Comparison of ENCODE assay signal across 19 cellular contexts in the genomic region with DNA sequence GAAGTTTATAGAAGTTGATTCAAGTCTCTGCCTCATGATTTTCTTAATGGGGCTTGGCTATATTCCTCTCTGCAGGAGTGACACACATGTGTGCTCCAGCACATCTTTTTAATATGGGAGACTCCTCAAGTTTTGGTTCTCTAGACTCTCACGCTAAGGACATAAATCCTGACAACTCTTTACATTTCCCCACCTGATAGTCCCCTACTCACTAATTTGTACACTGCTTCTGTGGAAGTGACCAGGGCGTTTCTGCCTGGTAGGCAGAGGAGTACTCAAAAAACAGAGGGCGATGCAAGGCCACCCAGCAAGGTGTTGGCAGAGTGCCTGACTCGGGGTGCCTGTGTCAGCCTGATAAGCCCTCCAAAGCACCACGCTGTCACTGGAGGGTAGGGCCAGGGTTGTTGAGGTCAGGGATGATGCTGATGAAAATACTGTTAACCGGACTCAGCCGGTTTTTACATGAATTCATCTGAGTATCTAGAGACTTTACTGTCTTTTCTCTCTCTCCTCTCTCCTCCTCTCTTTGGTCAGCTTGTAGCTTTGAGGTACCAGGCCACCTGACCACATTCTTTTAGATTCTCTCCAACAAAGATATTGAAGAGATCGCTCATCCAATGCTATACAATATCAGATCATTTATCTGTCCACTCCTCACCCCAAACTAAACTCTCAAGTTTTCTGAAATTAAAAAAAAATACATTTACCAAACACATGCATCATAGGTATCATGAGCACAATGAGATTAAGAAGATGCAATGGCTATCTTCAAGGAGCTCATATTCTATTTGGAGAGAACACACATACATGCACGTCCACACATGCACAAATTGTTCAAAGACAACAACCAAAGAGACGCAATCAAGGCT.
DNase-seq lines count a peak whose midpoint lies in the region; ATAC-seq and TF ChIP-seq lines count a peak whose summit lies in the region.
"Had no signal": no experiment of that assay in that cellular context is flagged by ENCODE, and none has a peak within 500 bp of the region (broad histone marks: within the 10 kb centered on the region; RNA-seq: fewer than 3 reads in every experiment).

No MANE protein-coding gene starts in this region.

- H3K9me3 ChIP-seq in mucosa of descending colon (no peaks in the 10 kb centered on the region), transverse colon (no peaks in the 10 kb centered on the region), mammary epithelial cell (replicated peaks; ENCODE audit: insufficient read depth, low read length) (no peaks in the 10 kb centered on the region)
- H3K9me3 ChIP-seq: MG63, tibial nerve had no signal

- DNase-seq in DMS 273 (lab: John Stamatoyannopoulos, UW; ENCODE audit: unreplicated experiment), result peak; percentile 28
- no peak for DNase-seq in DMS 273 treated with DMSO at 0.1 percent for 48 hours (lab: John Stamatoyannopoulos, UW)
- DNase-seq in dermis microvascular lymphatic vessel endothelial cell (ENCODE audit: low read depth in 2 of 2), result peak; percentile 24 to 28
- peak in 2 of 3 donors; percentile 34 to 57 for DNase-seq in mucosa of descending colon
- peak; percentile 28 for DNase-seq in transverse colon
- no peak for DNase-seq in activated naive CD4-positive, alpha-beta T cell treated with anti-CD3 and anti-CD28 coated beads, Interleukin-2, amount 50 U/mL, for 72 hours (ENCODE audit: low spot score in 2 of 2)
- DNase-seq in mammary epithelial cell, result no peak
- DNase-seq: 8988T; activated CD8-positive, alpha-beta memory T cell treated with anti-CD3 and anti-CD28 coated beads, Interleukin-2, amount 10 ng/mL, durations not matched to agents 7 days and 5 days; activated gamma-delta T cell treated with Interleukin-2 at 50 U/mL for 16 hours; brain microvascular endothelial cell; effector memory CD8-positive, alpha-beta T cell; foreskin keratinocyte; immature natural killer cell; MG63; NCI-H2081 had no signal

- H3K36me3 ChIP-seq in mucosa of descending colon (ENCODE audit: low read depth) (no peaks in the 10 kb centered on the region), transverse colon (no peaks in the 10 kb centered on the region), mammary epithelial cell (ENCODE audit: insufficient read depth, low read length) (no peaks in the 10 kb centered on the region)
- H3K36me3 ChIP-seq: brain microvascular endothelial cell, MG63, tibial nerve had no signal

- intact Hi-C loops in mucosa of descending colon (cut with DNase I, micrococcal nuclease) (no loop called here), transverse colon (cut with DNase I; ENCODE audit: low total_unique reads) (loop anchor here (10.0 kb wide), 1 partner anchor 66 kb away; no protein-coding TSS in a partner anchor), mammary epithelial cell (cut with micrococcal nuclease) (no loop called here)

- no peak for TF ChIP-seq CTCF in mucosa of descending colon (IDR thresholded peaks at IDR 0.05)
- TF ChIP-seq CTCF in transverse colon (IDR thresholded peaks at IDR 0.05), result no peak
- TF ChIP-seq CTCF in mammary epithelial cell (conservative IDR thresholded peaks at IDR 0.05 in 1 of 2, IDR thresholded peaks at IDR 0.05 in 1 of 2; ENCODE audit: extremely low read depth in 1 of 2, insufficient read depth in 1 of 2, low read depth in 1 of 2, low read length in 2 of 2), result no peak

- H3K27me3 ChIP-seq in transverse colon, result no peaks in the 10 kb centered on the region
- no peaks in the 10 kb centered on the region for H3K27me3 ChIP-seq in mammary epithelial cell (ENCODE audit: insufficient read depth, low read length)
- H3K27me3 ChIP-seq: brain microvascular endothelial cell, foreskin keratinocyte, MG63, tibial nerve had no signal

- ATAC-seq in mucosa of descending colon, result no peak
- ATAC-seq in activated naive CD4-positive, alpha-beta T cell treated with anti-CD3 and anti-CD28 coated beads, Interleukin-2, amount 50 U/mL, for 72 hours, result no peak
- ATAC-seq in HG02885 (IDR thresholded peaks at IDR 0.05; ENCODE audit: poor library complexity, unreplicated experiment), result no peak
- ATAC-seq: activated CD8-positive, alpha-beta memory T cell treated with anti-CD3 and anti-CD28 coated beads, Interleukin-2, amount 10 ng/mL, durations not matched to agents 7 days and 5 days; effector memory CD8-positive, alpha-beta T cell; foreskin keratinocyte; WTC11 had no signal

- H3K4me3 ChIP-seq in mucosa of descending colon, result no peak overlapping the region
- no peak overlapping the region for H3K4me3 ChIP-seq in transverse colon
- H3K4me3 ChIP-seq in mammary epithelial cell (replicated peaks in 1 of 3; ENCODE audit: insufficient read depth in 1 of 3, low read depth in 2 of 3, low read length in 3 of 3), result no peak overlapping the region
- H3K4me3 ChIP-seq: MG63, tibial nerve had no signal

- no peak overlapping the region for H3K9ac ChIP-seq in mammary epithelial cell (ENCODE audit: insufficient read depth, low read length)

- no peaks in the 10 kb centered on the region for H3K36me3 Mint-ChIP-seq in activated naive CD4-positive, alpha-beta T cell treated with anti-CD3 and anti-CD28 coated beads, Interleukin-2, amount 50 U/mL, for 72 hours
- H3K36me3 Mint-ChIP-seq: immature natural killer cell, WTC11 had no signal

- dilution Hi-C loops in mammary epithelial cell (cut with HindIII; ENCODE audit: low sequenced_read_pairs), result no loop called here

- no peak for TF ChIP-seq POLR2A in transverse colon (IDR thresholded peaks at IDR 0.05)

- H3K4me1 ChIP-seq in mucosa of descending colon (ENCODE audit: low read depth) (peaks cover 30% of the 10 kb centered on the region), transverse colon (peaks cover 11 to 59% (median 30%) of the 10 kb centered on the region in 4 donors), mammary epithelial cell (ENCODE audit: insufficient read depth, low read length) (peaks cover 24% of the 10 kb centered on the region)

- CTCF ChIA-PET in mammary epithelial cell (lab: Charles Lee; ENCODE audit: low non-redundant PET), result no interaction called here

- no peak for TF ChIP-seq EP300 in transverse colon (IDR thresholded peaks at IDR 0.05; ENCODE audit: low read depth)

- in situ Hi-C loops in transverse colon (cut with MboI; ENCODE audit: low pct_ligation_motif_present in 1 of 4, low pct_unique_long_range_greater_than_20kb in 1 of 4, low sequenced_read_pairs in 3 of 4), result no loop called here
- in situ Hi-C loops in mammary epithelial cell (cut with MboI; ENCODE audit: low sequenced_read_pairs in 2 of 2), result no loop called here

- H3K27ac ChIP-seq in transverse colon (peak overlapping the region; percentile 57 to 79 (median 73)), mammary epithelial cell (ENCODE audit: insufficient read depth, low read depth, low read length) (no peak overlapping the region)
- H3K27ac ChIP-seq: brain microvascular endothelial cell, foreskin keratinocyte had no signal

- H3K79me2 ChIP-seq in mammary epithelial cell (ENCODE audit: insufficient read depth, low read length), result no peaks in the 10 kb centered on the region

- 85 to 89% methylated on average over 9 to 10 of the region's 10 CpGs for WGBS in transverse colon (ENCODE audit: low coverage in 1 of 2), 2 donors
- 89% methylated on average over 10 of the region's 10 CpGs for WGBS in mammary epithelial cell (ENCODE audit: low coverage, missing lambda C conversion rate)

- H4K20me1 ChIP-seq in mammary epithelial cell (ENCODE audit: insufficient read depth, low read length), result no peaks in the 10 kb centered on the region

- H2AFZ ChIP-seq in mammary epithelial cell (ENCODE audit: low read depth, low read length), result no peak overlapping the region

- H3K4me2 ChIP-seq in mammary epithelial cell (ENCODE audit: insufficient read depth, low read depth, low read length), result no peak overlapping the region

- H3K9me3 Mint-ChIP-seq in activated naive CD4-positive, alpha-beta T cell treated with anti-CD3 and anti-CD28 coated beads, Interleukin-2, amount 50 U/mL, for 72 hours, result no peaks in the 10 kb centered on the region
- H3K9me3 Mint-ChIP-seq: effector memory CD8-positive, alpha-beta T cell; immature natural killer cell had no signal

- H3K27ac Mint-ChIP-seq in activated naive CD4-positive, alpha-beta T cell treated with anti-CD3 and anti-CD28 coated beads, Interleukin-2, amount 50 U/mL, for 72 hours, result no peak overlapping the region
- H3K27ac Mint-ChIP-seq: activated CD8-positive, alpha-beta memory T cell treated with anti-CD3 and anti-CD28 coated beads, Interleukin-2, amount 10 ng/mL, durations not matched to agents 7 days and 5 days; effector memory CD8-positive, alpha-beta T cell; WTC11 had no signal

- BruUV-seq in mammary epithelial cell (replicated peaks; lab: Mats Ljungman, UMichigan), result no TSS peak

Comparison
In these comparisons a context has a peak if more than half of its experiments do, and no peak if none do; other contexts are left out.
1. DNase-seq: peak in DMS 273 (single experiment), dermis microvascular lymphatic vessel endothelial cell (2 of 2), mucosa of descending colon (2 of 3) and transverse colon (single experiment); none in DMS 273 treated with DMSO at 0.1 percent for 48 hours (single experiment), activated naive CD4-positive, alpha-beta T cell treated with anti-CD3 and anti-CD28 coated beads, Interleukin-2, amount 50 U/mL, for 72 hours (0 of 2) and mammary epithelial cell (single experiment).